Comparison of ENCODE assay signal across 1 cellular context in the genomic region with DNA sequence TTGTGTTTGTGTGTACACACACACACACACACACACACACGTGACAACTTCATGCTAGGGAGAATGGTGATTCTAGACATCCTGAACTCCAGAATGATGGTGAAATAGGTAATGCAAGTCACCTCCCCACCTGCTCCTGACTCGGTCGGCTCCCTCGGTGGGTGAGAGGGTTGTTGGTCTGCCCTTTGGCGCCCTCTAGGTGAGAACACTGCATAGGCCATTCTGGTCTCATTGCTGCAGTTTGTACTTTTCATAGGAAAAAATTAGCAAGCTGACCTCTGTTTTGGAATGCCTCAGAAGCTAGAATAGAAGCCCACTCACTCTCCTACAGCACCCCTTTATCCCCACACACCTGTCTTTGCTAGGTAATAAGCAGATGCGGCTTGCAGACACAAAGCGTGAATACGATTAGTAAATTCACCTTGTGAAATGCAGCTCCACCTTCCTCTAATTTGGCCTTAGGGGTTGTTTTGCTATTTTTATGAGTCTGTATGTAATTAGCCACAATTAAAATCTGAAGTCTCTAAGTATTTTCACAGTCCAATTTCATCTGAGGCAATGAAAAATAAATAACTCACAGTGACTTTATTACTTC.
TF ChIP-seq lines count a peak whose summit lies in the region.

No MANE protein-coding gene starts in this region.

TF ChIP-seq in GM12878, 131 proteins besides CTCF, POLR2A, EP300 and RAD21 (continued from another document):
- TF ChIP-seq, protein P1, sequence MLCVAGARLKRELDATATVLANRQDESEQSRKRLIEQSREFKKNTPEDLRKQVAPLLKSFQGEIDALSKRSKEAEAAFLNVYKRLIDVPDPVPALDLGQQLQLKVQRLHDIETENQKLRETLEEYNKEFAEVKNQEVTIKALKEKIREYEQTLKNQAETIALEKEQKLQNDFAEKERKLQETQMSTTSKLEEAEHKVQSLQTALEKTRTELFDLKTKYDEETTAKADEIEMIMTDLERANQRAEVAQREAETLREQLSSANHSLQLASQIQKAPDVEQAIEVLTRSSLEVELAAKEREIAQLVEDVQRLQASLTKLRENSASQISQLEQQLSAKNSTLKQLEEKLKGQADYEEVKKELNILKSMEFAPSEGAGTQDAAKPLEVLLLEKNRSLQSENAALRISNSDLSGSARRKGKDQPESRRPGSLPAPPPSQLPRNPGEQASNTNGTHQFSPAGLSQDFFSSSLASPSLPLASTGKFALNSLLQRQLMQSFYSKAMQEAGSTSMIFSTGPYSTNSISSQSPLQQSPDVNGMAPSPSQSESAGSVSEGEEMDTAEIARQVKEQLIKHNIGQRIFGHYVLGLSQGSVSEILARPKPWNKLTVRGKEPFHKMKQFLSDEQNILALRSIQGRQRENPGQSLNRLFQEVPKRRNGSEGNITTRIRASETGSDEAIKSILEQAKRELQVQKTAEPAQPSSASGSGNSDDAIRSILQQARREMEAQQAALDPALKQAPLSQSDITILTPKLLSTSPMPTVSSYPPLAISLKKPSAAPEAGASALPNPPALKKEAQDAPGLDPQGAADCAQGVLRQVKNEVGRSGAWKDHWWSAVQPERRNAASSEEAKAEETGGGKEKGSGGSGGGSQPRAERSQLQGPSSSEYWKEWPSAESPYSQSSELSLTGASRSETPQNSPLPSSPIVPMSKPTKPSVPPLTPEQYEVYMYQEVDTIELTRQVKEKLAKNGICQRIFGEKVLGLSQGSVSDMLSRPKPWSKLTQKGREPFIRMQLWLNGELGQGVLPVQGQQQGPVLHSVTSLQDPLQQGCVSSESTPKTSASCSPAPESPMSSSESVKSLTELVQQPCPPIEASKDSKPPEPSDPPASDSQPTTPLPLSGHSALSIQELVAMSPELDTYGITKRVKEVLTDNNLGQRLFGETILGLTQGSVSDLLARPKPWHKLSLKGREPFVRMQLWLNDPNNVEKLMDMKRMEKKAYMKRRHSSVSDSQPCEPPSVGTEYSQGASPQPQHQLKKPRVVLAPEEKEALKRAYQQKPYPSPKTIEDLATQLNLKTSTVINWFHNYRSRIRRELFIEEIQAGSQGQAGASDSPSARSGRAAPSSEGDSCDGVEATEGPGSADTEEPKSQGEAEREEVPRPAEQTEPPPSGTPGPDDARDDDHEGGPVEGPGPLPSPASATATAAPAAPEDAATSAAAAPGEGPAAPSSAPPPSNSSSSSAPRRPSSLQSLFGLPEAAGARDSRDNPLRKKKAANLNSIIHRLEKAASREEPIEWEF (IDR thresholded peaks at IDR 0.05; ENCODE audit: insufficient replicate concordance, low read depth, low read length) = no peak
